9 cellular contexts compared by ENCODE assay signal in genomic region chr1:4140241-4140640, GRCh38.
"Had no signal": no experiment of that assay in that cellular context is flagged by ENCODE, and none has a peak within 500 bp of the region (broad histone marks: within the 10 kb centered on the region; RNA-seq: fewer than 3 reads in every experiment).

No MANE protein-coding gene starts in this region.

- FAIRE-seq: HTR-8/SVneo had no signal

- H3K9ac ChIP-seq: KMS-11 had no signal

- H3K27ac ChIP-seq: KMS-11 had no signal

- H3K4me2 ChIP-seq: GM23338, KMS-11 had no signal

- H3K36me3 ChIP-seq: HAP-1 had no signal

- H3K4me3 ChIP-seq: GM23338, HAP-1 had no signal

- DNase-seq: H7, HFFc6, Karpas-422, KBM-7 had no signal

- H2AFZ ChIP-seq: GM23338 had no signal

- ATAC-seq: GM23338, HCT116 had no signal

- H3K4me1 ChIP-seq: HAP-1 had no signal

- H3K9me3 ChIP-seq: HAP-1 had no signal
